In genomic region chr10:6877351-6878066, GRCh38 we compare ENCODE assay signal across 1 cellular context.
TF ChIP-seq lines count a peak whose summit lies in the region.

No MANE protein-coding gene starts in this region.

TF ChIP-seq in GM23338, 12 proteins besides CTCF, POLR2A, EP300 and RAD21 (continued from another document):
- TF ChIP-seq, protein P1, sequence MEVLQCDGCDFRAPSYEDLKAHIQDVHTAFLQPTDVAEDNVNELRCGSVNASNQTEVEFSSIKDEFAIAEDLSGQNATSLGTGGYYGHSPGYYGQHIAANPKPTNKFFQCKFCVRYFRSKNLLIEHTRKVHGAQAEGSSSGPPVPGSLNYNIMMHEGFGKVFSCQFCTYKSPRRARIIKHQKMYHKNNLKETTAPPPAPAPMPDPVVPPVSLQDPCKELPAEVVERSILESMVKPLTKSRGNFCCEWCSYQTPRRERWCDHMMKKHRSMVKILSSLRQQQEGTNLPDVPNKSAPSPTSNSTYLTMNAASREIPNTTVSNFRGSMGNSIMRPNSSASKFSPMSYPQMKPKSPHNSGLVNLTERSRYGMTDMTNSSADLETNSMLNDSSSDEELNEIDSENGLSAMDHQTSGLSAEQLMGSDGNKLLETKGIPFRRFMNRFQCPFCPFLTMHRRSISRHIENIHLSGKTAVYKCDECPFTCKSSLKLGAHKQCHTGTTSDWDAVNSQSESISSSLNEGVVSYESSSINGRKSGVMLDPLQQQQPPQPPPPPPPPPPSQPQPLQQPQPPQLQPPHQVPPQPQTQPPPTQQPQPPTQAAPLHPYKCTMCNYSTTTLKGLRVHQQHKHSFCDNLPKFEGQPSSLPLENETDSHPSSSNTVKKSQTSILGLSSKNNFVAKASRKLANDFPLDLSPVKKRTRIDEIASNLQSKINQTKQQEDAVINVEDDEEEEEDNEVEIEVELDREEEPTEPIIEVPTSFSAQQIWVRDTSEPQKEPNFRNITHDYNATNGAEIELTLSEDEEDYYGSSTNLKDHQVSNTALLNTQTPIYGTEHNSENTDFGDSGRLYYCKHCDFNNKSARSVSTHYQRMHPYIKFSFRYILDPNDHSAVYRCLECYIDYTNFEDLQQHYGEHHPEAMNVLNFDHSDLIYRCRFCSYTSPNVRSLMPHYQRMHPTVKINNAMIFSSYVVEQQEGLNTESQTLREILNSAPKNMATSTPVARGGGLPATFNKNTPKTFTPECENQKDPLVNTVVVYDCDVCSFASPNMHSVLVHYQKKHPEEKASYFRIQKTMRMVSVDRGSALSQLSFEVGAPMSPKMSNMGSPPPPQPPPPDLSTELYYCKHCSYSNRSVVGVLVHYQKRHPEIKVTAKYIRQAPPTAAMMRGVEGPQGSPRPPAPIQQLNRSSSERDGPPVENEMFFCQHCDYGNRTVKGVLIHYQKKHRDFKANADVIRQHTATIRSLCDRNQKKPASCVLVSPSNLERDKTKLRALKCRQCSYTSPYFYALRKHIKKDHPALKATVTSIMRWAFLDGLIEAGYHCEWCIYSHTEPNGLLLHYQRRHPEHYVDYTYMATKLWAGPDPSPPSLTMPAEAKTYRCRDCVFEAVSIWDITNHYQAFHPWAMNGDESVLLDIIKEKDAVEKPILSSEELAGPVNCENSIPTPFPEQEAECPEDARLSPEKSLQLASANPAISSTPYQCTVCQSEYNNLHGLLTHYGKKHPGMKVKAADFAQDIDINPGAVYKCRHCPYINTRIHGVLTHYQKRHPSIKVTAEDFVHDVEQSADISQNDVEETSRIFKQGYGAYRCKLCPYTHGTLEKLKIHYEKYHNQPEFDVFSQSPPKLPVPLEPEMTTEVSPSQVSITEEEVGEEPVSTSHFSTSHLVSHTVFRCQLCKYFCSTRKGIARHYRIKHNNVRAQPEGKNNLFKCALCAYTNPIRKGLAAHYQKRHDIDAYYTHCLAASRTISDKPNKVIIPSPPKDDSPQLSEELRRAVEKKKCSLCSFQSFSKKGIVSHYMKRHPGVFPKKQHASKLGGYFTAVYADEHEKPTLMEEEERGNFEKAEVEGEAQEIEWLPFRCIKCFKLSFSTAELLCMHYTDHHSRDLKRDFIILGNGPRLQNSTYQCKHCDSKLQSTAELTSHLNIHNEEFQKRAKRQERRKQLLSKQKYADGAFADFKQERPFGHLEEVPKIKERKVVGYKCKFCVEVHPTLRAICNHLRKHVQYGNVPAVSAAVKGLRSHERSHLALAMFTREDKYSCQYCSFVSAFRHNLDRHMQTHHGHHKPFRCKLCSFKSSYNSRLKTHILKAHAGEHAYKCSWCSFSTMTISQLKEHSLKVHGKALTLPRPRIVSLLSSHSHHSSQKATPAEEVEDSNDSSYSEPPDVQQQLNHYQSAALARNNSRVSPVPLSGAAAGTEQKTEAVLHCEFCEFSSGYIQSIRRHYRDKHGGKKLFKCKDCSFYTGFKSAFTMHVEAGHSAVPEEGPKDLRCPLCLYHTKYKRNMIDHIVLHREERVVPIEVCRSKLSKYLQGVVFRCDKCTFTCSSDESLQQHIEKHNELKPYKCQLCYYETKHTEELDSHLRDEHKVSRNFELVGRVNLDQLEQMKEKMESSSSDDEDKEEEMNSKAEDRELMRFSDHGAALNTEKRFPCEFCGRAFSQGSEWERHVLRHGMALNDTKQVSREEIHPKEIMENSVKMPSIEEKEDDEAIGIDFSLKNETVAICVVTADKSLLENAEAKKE (CRISPR knock-in tag; IDR thresholded peaks at IDR 0.05) = no peak
- TF ChIP-seq JUNB (IDR thresholded peaks at IDR 0.05; ENCODE audit: unreplicated experiment) (no peak), ZNF331 (CRISPR knock-in tag; IDR thresholded peaks at IDR 0.05; ENCODE audit: low read depth) (no peak), EZH2phosphoT487 (IDR thresholded peaks at IDR 0.05; ENCODE audit: unreplicated experiment) (no peak), EZH2 (IDR thresholded peaks at IDR 0.05; ENCODE audit: low read depth, unreplicated experiment) (no peak), STAT1 (IDR thresholded peaks at IDR 0.05; ENCODE audit: unreplicated experiment) (no peak), ZNF114 (CRISPR knock-in tag; IDR thresholded peaks at IDR 0.05) (no peak)
- TF ChIP-seq, protein P2, sequence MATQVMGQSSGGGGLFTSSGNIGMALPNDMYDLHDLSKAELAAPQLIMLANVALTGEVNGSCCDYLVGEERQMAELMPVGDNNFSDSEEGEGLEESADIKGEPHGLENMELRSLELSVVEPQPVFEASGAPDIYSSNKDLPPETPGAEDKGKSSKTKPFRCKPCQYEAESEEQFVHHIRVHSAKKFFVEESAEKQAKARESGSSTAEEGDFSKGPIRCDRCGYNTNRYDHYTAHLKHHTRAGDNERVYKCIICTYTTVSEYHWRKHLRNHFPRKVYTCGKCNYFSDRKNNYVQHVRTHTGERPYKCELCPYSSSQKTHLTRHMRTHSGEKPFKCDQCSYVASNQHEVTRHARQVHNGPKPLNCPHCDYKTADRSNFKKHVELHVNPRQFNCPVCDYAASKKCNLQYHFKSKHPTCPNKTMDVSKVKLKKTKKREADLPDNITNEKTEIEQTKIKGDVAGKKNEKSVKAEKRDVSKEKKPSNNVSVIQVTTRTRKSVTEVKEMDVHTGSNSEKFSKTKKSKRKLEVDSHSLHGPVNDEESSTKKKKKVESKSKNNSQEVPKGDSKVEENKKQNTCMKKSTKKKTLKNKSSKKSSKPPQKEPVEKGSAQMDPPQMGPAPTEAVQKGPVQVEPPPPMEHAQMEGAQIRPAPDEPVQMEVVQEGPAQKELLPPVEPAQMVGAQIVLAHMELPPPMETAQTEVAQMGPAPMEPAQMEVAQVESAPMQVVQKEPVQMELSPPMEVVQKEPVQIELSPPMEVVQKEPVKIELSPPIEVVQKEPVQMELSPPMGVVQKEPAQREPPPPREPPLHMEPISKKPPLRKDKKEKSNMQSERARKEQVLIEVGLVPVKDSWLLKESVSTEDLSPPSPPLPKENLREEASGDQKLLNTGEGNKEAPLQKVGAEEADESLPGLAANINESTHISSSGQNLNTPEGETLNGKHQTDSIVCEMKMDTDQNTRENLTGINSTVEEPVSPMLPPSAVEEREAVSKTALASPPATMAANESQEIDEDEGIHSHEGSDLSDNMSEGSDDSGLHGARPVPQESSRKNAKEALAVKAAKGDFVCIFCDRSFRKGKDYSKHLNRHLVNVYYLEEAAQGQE (IDR thresholded peaks at IDR 0.05; ENCODE audit: unreplicated experiment) = no peak
- TF ChIP-seq, protein P3, sequence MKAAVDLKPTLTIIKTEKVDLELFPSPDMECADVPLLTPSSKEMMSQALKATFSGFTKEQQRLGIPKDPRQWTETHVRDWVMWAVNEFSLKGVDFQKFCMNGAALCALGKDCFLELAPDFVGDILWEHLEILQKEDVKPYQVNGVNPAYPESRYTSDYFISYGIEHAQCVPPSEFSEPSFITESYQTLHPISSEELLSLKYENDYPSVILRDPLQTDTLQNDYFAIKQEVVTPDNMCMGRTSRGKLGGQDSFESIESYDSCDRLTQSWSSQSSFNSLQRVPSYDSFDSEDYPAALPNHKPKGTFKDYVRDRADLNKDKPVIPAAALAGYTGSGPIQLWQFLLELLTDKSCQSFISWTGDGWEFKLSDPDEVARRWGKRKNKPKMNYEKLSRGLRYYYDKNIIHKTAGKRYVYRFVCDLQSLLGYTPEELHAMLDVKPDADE (IDR thresholded peaks at IDR 0.05) = no peak
